23 cellular contexts compared by ENCODE assay signal in the genomic region with DNA sequence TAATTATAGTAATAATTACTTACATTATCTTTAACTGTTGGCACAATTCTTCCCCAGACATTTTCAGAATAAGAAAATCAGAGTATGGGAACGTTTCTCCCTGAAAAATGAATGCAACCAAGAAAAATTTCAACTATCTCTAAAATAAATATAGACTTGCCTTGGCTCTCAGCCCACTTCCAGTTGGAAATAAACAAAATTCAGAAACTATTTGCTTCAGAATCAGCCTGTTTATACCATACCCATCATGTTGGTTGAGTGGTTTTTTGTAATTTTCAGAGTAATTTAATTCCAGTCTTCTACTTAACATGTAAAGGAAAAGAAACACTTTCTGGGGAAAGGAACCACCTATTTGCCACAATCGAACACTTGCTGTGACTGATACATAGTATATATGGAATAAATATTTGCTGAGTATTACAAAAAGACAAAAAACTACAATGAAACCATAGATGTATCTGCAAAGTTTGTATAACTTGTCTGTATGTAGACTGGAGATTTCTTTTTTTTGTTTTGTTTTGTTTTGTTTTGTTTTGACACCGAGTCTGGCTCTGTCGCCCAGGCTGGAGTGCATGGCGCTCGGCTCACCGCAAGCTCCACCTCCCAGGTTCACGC.
DNase-seq lines count a peak whose midpoint lies in the region; ATAC-seq and TF ChIP-seq lines count a peak whose summit lies in the region.
"Had no signal": no experiment of that assay in that cellular context is flagged by ENCODE, and none has a peak within 500 bp of the region (broad histone marks: within the 10 kb centered on the region; RNA-seq: fewer than 3 reads in every experiment).

No MANE protein-coding gene starts in this region.

- no peaks in the 10 kb centered on the region for H3K27me3 ChIP-seq in AG04450 (ENCODE audit: control insufficient read depth, insufficient read depth, low read length)
- H3K27me3 ChIP-seq: heart left ventricle had no signal

- no peak for ATAC-seq in activated CD8-positive, alpha-beta memory T cell treated with anti-CD3 and anti-CD28 coated beads, Interleukin-2, amount 10 ng/mL, durations not matched to agents 7 days and 5 days
- ATAC-seq in GM19351 (IDR thresholded peaks at IDR 0.05; ENCODE audit: unreplicated experiment), result no peak
- ATAC-seq: esophagus mucosa, HCT116, heart left ventricle, right cardiac atrium had no signal

- H3K27ac Mint-ChIP-seq in activated CD8-positive, alpha-beta memory T cell treated with anti-CD3 and anti-CD28 coated beads, Interleukin-2, amount 10 ng/mL, durations not matched to agents 7 days and 5 days, result no peak overlapping the region
- H3K27ac Mint-ChIP-seq: activated T-helper 2 cell treated with anti-CD3 and anti-CD28 coated beads, Interferon-gamma antibody, Interleukin-2, Interleukin-4, amounts not matched to agents 10 μg/mL and 5 μg/mL and 100 μg/mL, durations not matched to agents 14 hours and 24 hours and 36 hours; immature natural killer cell had no signal

- H3K27ac ChIP-seq in AG04450 (ENCODE audit: low read depth, low read length), result no peak overlapping the region
- H3K27ac ChIP-seq: heart left ventricle had no signal

- H3K27me3 Mint-ChIP-seq in activated CD8-positive, alpha-beta memory T cell treated with anti-CD3 and anti-CD28 coated beads, Interleukin-2, amount 10 ng/mL, durations not matched to agents 7 days and 5 days, result no peaks in the 10 kb centered on the region
- H3K27me3 Mint-ChIP-seq: central memory CD8-positive, alpha-beta T cell had no signal

- no peaks in the 10 kb centered on the region for H3K36me3 Mint-ChIP-seq in activated CD8-positive, alpha-beta memory T cell treated with anti-CD3 and anti-CD28 coated beads, Interleukin-2, amount 10 ng/mL, durations not matched to agents 7 days and 5 days
- H3K36me3 Mint-ChIP-seq: immature natural killer cell had no signal

- no peak overlapping the region for H3K4me3 Mint-ChIP-seq in activated CD8-positive, alpha-beta memory T cell treated with anti-CD3 and anti-CD28 coated beads, Interleukin-2, amount 10 ng/mL, durations not matched to agents 7 days and 5 days
- H3K4me3 Mint-ChIP-seq: central memory CD8-positive, alpha-beta T cell; immature natural killer cell had no signal

- H3K9me3 ChIP-seq in AG04450 (ENCODE audit: control insufficient read depth, insufficient read depth, low read length), result no peaks in the 10 kb centered on the region
- H3K9me3 ChIP-seq: heart left ventricle had no signal

- no peaks in the 10 kb centered on the region for H3K9me3 Mint-ChIP-seq in activated CD8-positive, alpha-beta memory T cell treated with anti-CD3 and anti-CD28 coated beads, Interleukin-2, amount 10 ng/mL, durations not matched to agents 7 days and 5 days (ENCODE audit: low read depth)
- H3K9me3 Mint-ChIP-seq: activated T-helper 2 cell treated with anti-CD3 and anti-CD28 coated beads, Interferon-gamma antibody, Interleukin-2, Interleukin-4, amounts not matched to agents 10 μg/mL and 5 μg/mL and 100 μg/mL, durations not matched to agents 14 hours and 24 hours and 36 hours; central memory CD8-positive, alpha-beta T cell had no signal

- CTCF ChIA-PET in AG04450 (lab: Charles Lee), result no interaction called here
- CTCF ChIA-PET in activated CD8-positive, alpha-beta memory T cell treated with anti-CD3 and anti-CD28 coated beads, Interleukin-2, amount 10 ng/mL, durations not matched to agents 7 days and 5 days (lab: Charles Lee), result no interaction called here

- POLR2A ChIA-PET in AG04450 (lab: Yijun Ruan, JAX), result no interaction called here

- H3K4me1 Mint-ChIP-seq in activated CD8-positive, alpha-beta memory T cell treated with anti-CD3 and anti-CD28 coated beads, Interleukin-2, amount 10 ng/mL, durations not matched to agents 7 days and 5 days, result no peaks in the 10 kb centered on the region
- H3K4me1 Mint-ChIP-seq: central memory CD8-positive, alpha-beta T cell; immature natural killer cell had no signal

- DNase-seq in AG04450 (ENCODE audit: low read depth, low spot score) (peak; percentile 67), GM04503 (ENCODE audit: low read depth) (peak; percentile 19), astrocyte of the cerebellum (ENCODE audit: low read depth) (peak; percentile 32), foreskin fibroblast (peak; percentile 24 to 57), HT-29 (ENCODE audit: low spot score) (no peak), LoVo (ENCODE audit: low spot score) (no peak)
- DNase-seq in activated CD8-positive, alpha-beta memory T cell treated with anti-CD3 and anti-CD28 coated beads, Interleukin-2, amount 10 ng/mL, durations not matched to agents 7 days and 5 days, result no peak
- DNase-seq: AML-193; effector CD4-positive, alpha-beta T cell; heart left ventricle; immature natural killer cell; KBM-7; NCI-H1105 treated with DMSO at 0.1 percent for 48 hours; NCI-H524; occipital lobe; right cardiac atrium; RPMI8226; stimulated activated naive CD4-positive, alpha-beta T cell had no signal

- TF ChIP-seq CTCF in AG04450 (IDR thresholded peaks at IDR 0.05; ENCODE audit: low read depth, low read length), result no peak
- no peak for TF ChIP-seq CTCF in astrocyte of the cerebellum (IDR thresholded peaks at IDR 0.05; ENCODE audit: low read depth, low read length, missing control alignments)
- TF ChIP-seq CTCF in foreskin fibroblast (IDR thresholded peaks at IDR 0.05; ENCODE audit: low read depth, low read length), result no peak

- H3K4me3 ChIP-seq in AG04450 (ENCODE audit: low read depth, low read length) (no peak overlapping the region), astrocyte of the cerebellum (ENCODE audit: low read depth, low read length) (no peak overlapping the region), foreskin fibroblast (ENCODE audit: low read depth in 1 of 2, low read length in 2 of 2) (no peak overlapping the region)
- H3K4me3 ChIP-seq: heart left ventricle had no signal

- in situ Hi-C loops in astrocyte of the cerebellum (cut with HindIII; ENCODE audit: low sequenced_read_pairs), result no loop called here

Comparison
In these comparisons a context has a peak if more than half of its experiments do, and no peak if none do; other contexts are left out.
1. DNase-seq: peak in AG04450 (single experiment), GM04503 (single experiment), astrocyte of the cerebellum (single experiment) and foreskin fibroblast (2 of 2); none in HT-29 (single experiment), activated CD8-positive, alpha-beta memory T cell treated with anti-CD3 and anti-CD28 coated beads, Interleukin-2, amount 10 ng/mL, durations not matched to agents 7 days and 5 days (single experiment) and LoVo (single experiment).